In genomic region chr12:33609910-33610309, GRCh38 we compare ENCODE assay signal across 21 cellular contexts.
"Had no signal": no experiment of that assay in that cellular context is flagged by ENCODE, and none has a peak within 500 bp of the region (broad histone marks: within the 10 kb centered on the region; RNA-seq: fewer than 3 reads in every experiment).

No MANE protein-coding gene starts in this region.

- H3K4me3 ChIP-seq: colonic mucosa, esophagus muscularis mucosa, gastrocnemius medialis, heart right ventricle, left lung, lower lobe of right lung, mucosa of descending colon had no signal

- H3K36me3 ChIP-seq: colonic mucosa, esophagus muscularis mucosa, gastrocnemius medialis, heart right ventricle, left lung, lower lobe of right lung had no signal

- H3K9me3 ChIP-seq: colonic mucosa, esophagus muscularis mucosa, gastrocnemius medialis, left lung, lower lobe of right lung, mucosa of descending colon had no signal

- DNase-seq: colonic mucosa; cortex of kidney; effector CD8-positive, alpha-beta T cell; effector memory CD8-positive, alpha-beta T cell; endodermal cell; foreskin fibroblast; foreskin melanocyte; gastrocnemius medialis; glutamatergic neuron; head of caudate nucleus; heart right ventricle; hippocampal formation; left cardiac atrium; left lung; left ventricle myocardium superior; lower lobe of right lung; mesenchymal stem cell; mucosa of descending colon; naive B cell; naive thymus-derived CD8-positive, alpha-beta T cell had no signal

- H3K27me3 ChIP-seq: colonic mucosa, esophagus muscularis mucosa, gastrocnemius medialis, heart right ventricle, left lung had no signal

- H3K27ac ChIP-seq: colonic mucosa, esophagus muscularis mucosa, gastrocnemius medialis, heart right ventricle, left lung, lower lobe of right lung had no signal

- ATAC-seq: effector memory CD8-positive, alpha-beta T cell; gastrocnemius medialis; heart right ventricle; left cardiac atrium; left lung; left ventricle myocardium superior; lower lobe of right lung; mucosa of descending colon; naive thymus-derived CD8-positive, alpha-beta T cell had no signal

- H3K4me1 ChIP-seq: colonic mucosa, esophagus muscularis mucosa, gastrocnemius medialis, heart right ventricle, left lung, lower lobe of right lung had no signal
